21 cellular contexts compared by ENCODE assay signal in genomic region chr18:7358989-7359726, GRCh38.
DNase-seq lines count a peak whose midpoint lies in the region; TF ChIP-seq lines count a peak whose summit lies in the region.
"Had no signal": no experiment of that assay in that cellular context is flagged by ENCODE, and none has a peak within 500 bp of the region (broad histone marks: within the 10 kb centered on the region; RNA-seq: fewer than 3 reads in every experiment).

No MANE protein-coding gene starts in this region.

- H3K4me3 Mint-ChIP-seq in neural progenitor cell, result no peak overlapping the region
- H3K4me3 Mint-ChIP-seq: CD8-positive, alpha-beta T cell had no signal

- H3K36me3 ChIP-seq in left ventricle myocardium inferior (no peaks in the 10 kb centered on the region), neural progenitor cell (no peaks in the 10 kb centered on the region), HAP-1 (replicated peaks) (no peaks in the 10 kb centered on the region)
- H3K36me3 ChIP-seq: BLaER1 treated with 17β-estradiol and CSF1 and Interleukin-3, amounts not matched to agents 10 nM and 100 nM had no signal

- no peaks in the 10 kb centered on the region for H3K36me3 Mint-ChIP-seq in neural progenitor cell
- H3K36me3 Mint-ChIP-seq: CD8-positive, alpha-beta T cell had no signal

- H3K4me1 ChIP-seq in left ventricle myocardium inferior, result peaks cover 12% of the 10 kb centered on the region
- H3K4me1 ChIP-seq in neural progenitor cell, result no peaks in the 10 kb centered on the region
- H3K4me1 ChIP-seq in HAP-1, result no peaks in the 10 kb centered on the region
- H3K4me1 ChIP-seq: BLaER1 treated with 17β-estradiol and CSF1 and Interleukin-3, amounts not matched to agents 10 nM and 100 nM had no signal

- no peaks in the 10 kb centered on the region for H4K20me1 ChIP-seq in neural progenitor cell (ENCODE audit: low read depth)
- H4K20me1 ChIP-seq: BLaER1 treated with 17β-estradiol and CSF1 and Interleukin-3, amounts not matched to agents 10 nM and 100 nM had no signal

- H3K27me3 Mint-ChIP-seq in neural progenitor cell (ENCODE audit: insufficient read depth, low read depth), result peaks cover 2% of the 10 kb centered on the region

- H3K9me3 ChIP-seq in left ventricle myocardium inferior (replicated peaks), result no peaks in the 10 kb centered on the region
- no peaks in the 10 kb centered on the region for H3K9me3 ChIP-seq in neural progenitor cell (ENCODE audit: low read depth)
- no peaks in the 10 kb centered on the region; the same call in 1 of the 2 replicates for H3K9me3 ChIP-seq in HAP-1

- H3K9me3 Mint-ChIP-seq in neural progenitor cell, result peaks cover 3% of the 10 kb centered on the region

- no peak overlapping the region for H3K27ac Mint-ChIP-seq in neural progenitor cell
- H3K27ac Mint-ChIP-seq: CD8-positive, alpha-beta T cell had no signal

- DNase-seq in NCI-H748 (lab: John Stamatoyannopoulos, UW; ENCODE audit: unreplicated experiment) (peak; percentile 27), NCI-H748 treated with DMSO at 0.1 percent for 48 hours (lab: John Stamatoyannopoulos, UW) (no peak), COR-L47 (lab: John Stamatoyannopoulos, UW) (peak; percentile 10), left ventricle myocardium inferior (peak; percentile 58), neural progenitor cell (ENCODE audit: low spot score) (no peak), HAP-1 (ENCODE audit: low spot score in 2 of 2) (no peak), amniotic stem cell (lab: John Stamatoyannopoulos, UW) (no peak), DMS153 (lab: John Stamatoyannopoulos, UW) (no peak)
- DNase-seq: 8988T; Calu3; CD8-positive, alpha-beta T cell; GOT3; IMR-90; NCI-H1092 treated with DMSO at 0.1 percent for 48 hours; NCI-H1436 treated with DMSO at 0.1 percent for 48 hours; NCI-H2029; NCI-H345; NCI-H526; SHP77 had no signal

- H3K79me2 ChIP-seq in neural progenitor cell (ENCODE audit: low read depth), result no peaks in the 10 kb centered on the region

- H3K4me1 Mint-ChIP-seq in neural progenitor cell, result peaks cover 4% of the 10 kb centered on the region

- TF ChIP-seq CTCF in left ventricle myocardium inferior (IDR thresholded peaks at IDR 0.05; ENCODE audit: borderline replicate concordance), result no peak
- TF ChIP-seq CTCF in neural progenitor cell (IDR thresholded peaks at IDR 0.05), result no peak

- in situ Hi-C loops in HAP-1 (cut with MboI; ENCODE audit: low sequenced_read_pairs), result no loop called here

- H3K27me3 ChIP-seq in left ventricle myocardium inferior (ENCODE audit: low read depth), result no peaks in the 10 kb centered on the region
- peaks cover 6% of the 10 kb centered on the region for H3K27me3 ChIP-seq in neural progenitor cell
- H3K27me3 ChIP-seq in HAP-1 (ENCODE audit: low read depth), result no peaks in the 10 kb centered on the region
- H3K27me3 ChIP-seq: BLaER1 treated with 17β-estradiol and CSF1 and Interleukin-3, amounts not matched to agents 10 nM and 100 nM had no signal

- no peak overlapping the region for H3K9ac ChIP-seq in neural progenitor cell
- H3K9ac ChIP-seq: BLaER1 treated with 17β-estradiol and CSF1 and Interleukin-3, amounts not matched to agents 10 nM and 100 nM; KMS-11 had no signal

- H3K4me2 ChIP-seq in neural progenitor cell, result no peak overlapping the region
- H3K4me2 ChIP-seq: BLaER1 treated with 17β-estradiol and CSF1 and Interleukin-3, amounts not matched to agents 10 nM and 100 nM; KMS-11 had no signal

- no peak overlapping the region for H3K4me3 ChIP-seq in left ventricle myocardium inferior
- H3K4me3 ChIP-seq in neural progenitor cell, result no peak overlapping the region
- H3K4me3 ChIP-seq in HAP-1, result no peak overlapping the region
- H3K4me3 ChIP-seq: BLaER1 treated with 17β-estradiol and CSF1 and Interleukin-3, amounts not matched to agents 10 nM and 100 nM had no signal

- intact Hi-C loops in left ventricle myocardium inferior (cut with micrococcal nuclease), result no loop called here

- H2AFZ ChIP-seq in neural progenitor cell (replicated peaks), result peak overlapping the region; percentile 63

- H3F3A ChIP-seq in neural progenitor cell (ENCODE audit: low read depth), result no peaks in the 10 kb centered on the region

- H3K27ac ChIP-seq in left ventricle myocardium inferior (replicated peaks) (no peak overlapping the region), neural progenitor cell (no peak overlapping the region)
- H3K27ac ChIP-seq: BLaER1 treated with 17β-estradiol and CSF1 and Interleukin-3, amounts not matched to agents 10 nM and 100 nM; KMS-11 had no signal

Comparison
In these comparisons a context has a peak if more than half of its experiments do, and no peak if none do; other contexts are left out.
1. DNase-seq: peak in NCI-H748 (single experiment), COR-L47 (single experiment) and left ventricle myocardium inferior (single experiment); none in NCI-H748 treated with DMSO at 0.1 percent for 48 hours (single experiment), neural progenitor cell (single experiment), HAP-1 (0 of 2), amniotic stem cell (single experiment) and DMS153 (single experiment).